Comparison of ENCODE assay signal across 21 cellular contexts in the genomic region with DNA sequence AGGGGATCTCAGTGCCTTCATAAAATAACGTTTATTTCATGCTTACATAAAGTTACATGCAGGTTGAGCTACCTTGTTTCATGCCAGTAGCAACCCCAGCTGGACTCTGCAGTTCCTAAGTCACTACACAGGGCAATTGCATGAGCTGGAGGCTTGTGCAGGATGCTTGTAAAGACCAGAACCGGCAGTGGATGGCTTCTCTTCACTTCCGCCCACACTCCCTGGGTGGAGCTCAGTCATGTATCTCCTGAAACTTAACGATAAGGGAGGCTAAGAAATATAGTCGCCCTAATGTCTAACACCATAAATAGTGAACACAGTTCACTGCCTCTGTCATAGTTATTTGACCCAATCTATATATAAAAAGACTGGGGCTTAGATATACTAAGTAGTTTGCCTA.
DNase-seq lines count a peak whose midpoint lies in the region; ATAC-seq, FAIRE-seq and TF ChIP-seq lines count a peak whose summit lies in the region.
"Had no signal": no experiment of that assay in that cellular context is flagged by ENCODE, and none has a peak within 500 bp of the region (broad histone marks: within the 10 kb centered on the region; RNA-seq: fewer than 3 reads in every experiment).

No MANE protein-coding gene starts in this region.

- no peak overlapping the region for H3K4me3 ChIP-seq in Karpas-422 (ENCODE audit: low read length)
- H3K4me3 ChIP-seq in GM12878 = no peak overlapping the region
- no peak overlapping the region for H3K4me3 ChIP-seq in testis
- H3K4me3 ChIP-seq: PC-9 had no signal

- H3K27me3 ChIP-seq in Karpas-422 (ENCODE audit: low read length) = no peaks in the 10 kb centered on the region
- no peaks in the 10 kb centered on the region for H3K27me3 ChIP-seq in GM12878 (replicated peaks in 1 of 2; ENCODE audit: control insufficient read depth in 2 of 2, insufficient read depth in 2 of 2, low read length in 1 of 2)
- no peaks in the 10 kb centered on the region for H3K27me3 ChIP-seq in testis

- H4K20me1 ChIP-seq in Karpas-422 (ENCODE audit: insufficient read depth, low read depth, low read length) (no peaks in the 10 kb centered on the region), GM12878 (ENCODE audit: control insufficient read depth, insufficient read depth) (no peaks in the 10 kb centered on the region)

- no TSS peak for BruUV-seq in GM12878 (replicated peaks; lab: Mats Ljungman, UMichigan)

- H3K9me3 ChIP-seq in Karpas-422 (ENCODE audit: low read length) = no peaks in the 10 kb centered on the region
- no peaks in the 10 kb centered on the region for H3K9me3 ChIP-seq in GM12878 (replicated peaks; ENCODE audit: control insufficient read depth, insufficient read depth, low read length)
- no peaks in the 10 kb centered on the region for H3K9me3 ChIP-seq in testis
- H3K9me3 ChIP-seq: SK-N-SH had no signal

- no peak for TF ChIP-seq RAD21 in GM12878 (IDR thresholded peaks at IDR 0.05; ENCODE audit: insufficient read depth, low read depth, low read length)

- FAIRE-seq in GM12878 (lab: Jason Lieb, UNC) = no peak
- FAIRE-seq: GM12892, GM19239, H54 had no signal

- H3K79me2 ChIP-seq in Karpas-422 (ENCODE audit: low read length) (no peaks in the 10 kb centered on the region), GM12878 (ENCODE audit: control insufficient read depth, insufficient read depth, low read length) (no peaks in the 10 kb centered on the region)

- H3K36me3 ChIP-seq in Karpas-422 (ENCODE audit: insufficient read depth, low read length) (no peaks in the 10 kb centered on the region), GM12878 (ENCODE audit: control insufficient read depth in 2 of 2, insufficient read depth in 2 of 2, low read length in 1 of 2) (no peaks in the 10 kb centered on the region), testis (ENCODE audit: low read depth, missing control alignments) (no peaks in the 10 kb centered on the region)

- CTCF ChIA-PET in GM12878 (lab: Yijun Ruan, JAX) = interaction anchor here (1.2 kb wide), 1 partner anchor 11 kb away, joined by 5 read pairs; no protein-coding TSS in a partner anchor

- H3K4me2 ChIP-seq in Karpas-422 (ENCODE audit: low read depth, low read length, poor library complexity, severe bottlenecking) (no peak overlapping the region), GM12878 (ENCODE audit: control insufficient read depth, insufficient read depth) (no peak overlapping the region)
- H3K4me2 ChIP-seq: PC-9, SK-N-SH had no signal

- H3K4me1 ChIP-seq in Karpas-422 (ENCODE audit: low read length) = peaks cover 2% of the 10 kb centered on the region
- H3K4me1 ChIP-seq in GM12878 (ENCODE audit: control insufficient read depth, insufficient read depth, low read length) = no peaks in the 10 kb centered on the region
- H3K4me1 ChIP-seq in testis = no peaks in the 10 kb centered on the region

- intact Hi-C loops in GM12878 (cut with micrococcal nuclease; ENCODE audit: unreplicated experiment) = no loop called here
- intact Hi-C loops in testis (cut with DNase I; ENCODE audit: low total_unique reads) = no loop called here

- H3K9me2 ChIP-seq in Karpas-422 (replicated peaks; ENCODE audit: insufficient read depth, low read length) = no peaks in the 10 kb centered on the region; the same call in 1 of the 2 replicates
- H3K9me2 ChIP-seq: SK-N-SH had no signal

- DNase-seq in Karpas-422 = peak; percentile 57
- DNase-seq in OCI-M2 (lab: John Stamatoyannopoulos, UW; ENCODE audit: unreplicated experiment) = peak; percentile 31
- no peak for DNase-seq in GM12878 (ENCODE audit: low read depth, low spot score)
- peak; percentile 36 for DNase-seq in testis
- DNase-seq in RPMI8226 = no peak
- DNase-seq: CD4-positive, CD25-positive, alpha-beta regulatory T cell; KG1; MV-4-11; NCI-H1694; NCI-H2081; NCI-H2171; NCI-H524 treated with DMSO at 0.1 percent for 48 hours; PC-9; SIG-M5; SK-N-SH had no signal

- H3K27ac ChIP-seq in Karpas-422 (ENCODE audit: low read length) (no peak overlapping the region), GM12878 (ENCODE audit: control insufficient read depth, insufficient read depth) (no peak overlapping the region), testis (no peak overlapping the region)
- H3K27ac ChIP-seq: PC-9, RWPE1 had no signal

- RAD21 ChIA-PET in GM12878 (lab: Charles Lee; ENCODE audit: unreplicated experiment) = no interaction called here

- H2AFZ ChIP-seq in Karpas-422 (ENCODE audit: low read length) (0 out of 2 replicates have a peak overlapping the region, but pooled peaks have one; percentile 9), GM12878 (ENCODE audit: control insufficient read depth, low read depth, low read length) (no peak overlapping the region)
- H2AFZ ChIP-seq: PC-9 had no signal

- POLR2A ChIA-PET in GM12878 (lab: Charles Lee) = no interaction called here

- TF ChIP-seq POLR2A in GM12878 (IDR thresholded peaks at IDR 0.05; ENCODE audit: low read depth, low read length) (no peak), testis (IDR thresholded peaks at IDR 0.05) (no peak)

- TF ChIP-seq CTCF in GM12878 (IDR thresholded peaks at IDR 0.05 in 2 of 3, conservative IDR thresholded peaks at IDR 0.05 in 1 of 3; ENCODE audit: control insufficient read depth in 2 of 3, extremely low read depth in 1 of 3, insufficient read depth in 1 of 3, low read depth in 3 of 3, low read length in 3 of 3) = no peak
- no peak for TF ChIP-seq CTCF in testis (IDR thresholded peaks at IDR 0.05)

- H3K9ac ChIP-seq in Karpas-422 (ENCODE audit: low read length) (no peak overlapping the region), GM12878 (ENCODE audit: control insufficient read depth, insufficient read depth, low read length) (no peak overlapping the region)
- H3K9ac ChIP-seq: SK-N-SH had no signal

- SMC1A ChIA-PET in GM12878 (lab: Charles Lee; ENCODE audit: uncharacterized antibody, unreplicated experiment) = no interaction called here

- peak; percentile 27; the same call in 1 of the 3 replicates for ATAC-seq in GM12878
- no peak for ATAC-seq in HG02678 (IDR thresholded peaks at IDR 0.05; ENCODE audit: unreplicated experiment)
- ATAC-seq in GM18519 (IDR thresholded peaks at IDR 0.05; ENCODE audit: low FRiP score, unreplicated experiment) = no peak

- in situ Hi-C loops in GM12878 (cut with MboI) = no loop called here

- WGBS in GM12878 (ENCODE audit: insufficient coverage, insufficient replicate concordance, low lambda C conversion rate, missing lambda C conversion rate) = 28% methylated on average over 5 of the region's 5 CpGs
- WGBS in testis, 2 donors = 13 to 22% methylated on average over 5 of the region's 5 CpGs

- no peak for TF ChIP-seq EP300 in GM12878 (IDR thresholded peaks at IDR 0.05; ENCODE audit: borderline replicate concordance in 1 of 2, control insufficient read depth in 1 of 2, low read depth in 2 of 2, low read length in 2 of 2)

TF ChIP-seq in GM12878, 131 proteins besides CTCF, POLR2A, EP300 and RAD21 (continues in another document):
- TF ChIP-seq RBBP5 (conservative IDR thresholded peaks at IDR 0.05) (no peak), DPF2 (IDR thresholded peaks at IDR 0.05) (no peak), NFXL1 (IDR thresholded peaks at IDR 0.05; ENCODE audit: borderline replicate concordance) (no peak), GABPA (IDR thresholded peaks at IDR 0.05; ENCODE audit: low read depth) (no peak), TARDBP (IDR thresholded peaks at IDR 0.05; ENCODE audit: borderline replicate concordance) (no peak), ZNF622 (IDR thresholded peaks at IDR 0.05) (no peak), FOXM1 (IDR thresholded peaks at IDR 0.05; ENCODE audit: low read depth, low read length) (no peak), KDM1A (IDR thresholded peaks at IDR 0.05; ENCODE audit: borderline replicate concordance) (no peak)
- TF ChIP-seq, protein P1, sequence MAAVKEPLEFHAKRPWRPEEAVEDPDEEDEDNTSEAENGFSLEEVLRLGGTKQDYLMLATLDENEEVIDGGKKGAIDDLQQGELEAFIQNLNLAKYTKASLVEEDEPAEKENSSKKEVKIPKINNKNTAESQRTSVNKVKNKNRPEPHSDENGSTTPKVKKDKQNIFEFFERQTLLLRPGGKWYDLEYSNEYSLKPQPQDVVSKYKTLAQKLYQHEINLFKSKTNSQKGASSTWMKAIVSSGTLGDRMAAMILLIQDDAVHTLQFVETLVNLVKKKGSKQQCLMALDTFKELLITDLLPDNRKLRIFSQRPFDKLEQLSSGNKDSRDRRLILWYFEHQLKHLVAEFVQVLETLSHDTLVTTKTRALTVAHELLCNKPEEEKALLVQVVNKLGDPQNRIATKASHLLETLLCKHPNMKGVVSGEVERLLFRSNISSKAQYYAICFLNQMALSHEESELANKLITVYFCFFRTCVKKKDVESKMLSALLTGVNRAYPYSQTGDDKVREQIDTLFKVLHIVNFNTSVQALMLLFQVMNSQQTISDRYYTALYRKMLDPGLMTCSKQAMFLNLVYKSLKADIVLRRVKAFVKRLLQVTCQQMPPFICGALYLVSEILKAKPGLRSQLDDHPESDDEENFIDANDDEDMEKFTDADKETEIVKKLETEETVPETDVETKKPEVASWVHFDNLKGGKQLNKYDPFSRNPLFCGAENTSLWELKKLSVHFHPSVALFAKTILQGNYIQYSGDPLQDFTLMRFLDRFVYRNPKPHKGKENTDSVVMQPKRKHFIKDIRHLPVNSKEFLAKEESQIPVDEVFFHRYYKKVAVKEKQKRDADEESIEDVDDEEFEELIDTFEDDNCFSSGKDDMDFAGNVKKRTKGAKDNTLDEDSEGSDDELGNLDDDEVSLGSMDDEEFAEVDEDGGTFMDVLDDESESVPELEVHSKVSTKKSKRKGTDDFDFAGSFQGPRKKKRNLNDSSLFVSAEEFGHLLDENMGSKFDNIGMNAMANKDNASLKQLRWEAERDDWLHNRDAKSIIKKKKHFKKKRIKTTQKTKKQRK (IDR thresholded peaks at IDR 0.05; ENCODE audit: low read depth, low read length) = no peak

Comparison
In these comparisons a context has a peak if more than half of its experiments do, and no peak if none do; other contexts are left out.
1. DNase-seq: peak in Karpas-422 (single experiment), OCI-M2 (single experiment) and testis (single experiment); none in GM12878 (single experiment) and RPMI8226 (single experiment).